Comparison of ENCODE assay signal across 1 cellular context in genomic region chr13:64054306-64054705, GRCh38.
TF ChIP-seq lines count a peak whose summit lies in the region.

No MANE protein-coding gene starts in this region.

TF ChIP-seq in SK-N-SH treated with all-trans-retinoic acid at 6 μM for 48 hours, 23 proteins besides CTCF, POLR2A, EP300 and RAD21 (continued from another document):
- no peak for TF ChIP-seq TSHZ2 (CRISPR knock-in tag; IDR thresholded peaks at IDR 0.05)
